In genomic region chr6:117469791-117470190, GRCh38 we compare ENCODE assay signal across 32 cellular contexts. TPM values are rescaled to one million over a fixed set of nuclear protein-coding genes. Genes with fewer than 3 reads are reported as not detected.
"Had no signal": no experiment of that assay in that cellular context is flagged by ENCODE, and none has a peak within 500 bp of the region (broad histone marks: within the 10 kb centered on the region; RNA-seq: fewer than 3 reads in every experiment).

No MANE protein-coding gene starts in this region.

- DNase-seq: activated CD4-positive, alpha-beta memory T cell treated with anti-CD3 and anti-CD28 coated beads for 36 hours; activated CD4-positive, alpha-beta T cell treated with anti-CD3 and anti-CD28 coated beads for 36 hours; activated CD4-positive, alpha-beta T cell treated with anti-CD3 and anti-CD28 coated beads, Interleukin-2, amount 10 ng/mL, durations not matched to agents 24 days and 14 days; activated CD4-positive, CD25-positive, alpha-beta regulatory T cell; activated CD4-positive, CD25-positive, alpha-beta regulatory T cell treated with anti-CD3 and anti-CD28 coated beads, Interleukin-2, amount 50 U/mL, for 72 hours; activated CD8-positive, alpha-beta memory T cell treated with anti-CD3 and anti-CD28 coated beads, Interleukin-2, amount 10 ng/mL, durations not matched to agents 7 days and 5 days; activated CD8-positive, alpha-beta memory T cell treated with anti-CD3 and anti-CD28 coated beads, Interleukin-2, amount 50 U/mL, for 4 hours; activated effector memory CD4-positive, alpha-beta T cell treated with anti-CD3 and anti-CD28 coated beads, Interleukin-2, amount 50 U/mL, for 16 hours; activated naive CD4-positive, alpha-beta T cell treated with anti-CD3 and anti-CD28 coated beads for 36 hours; activated naive CD8-positive, alpha-beta T cell treated with anti-CD3 and anti-CD28 coated beads for 36 hours; activated T-cell treated with anti-CD3 and anti-CD28 coated beads, Interleukin-2, amount 50 U/mL, for 1 hour; activated T-cell treated with anti-CD3 and anti-CD28 coated beads, Interleukin-2, amount 50 U/mL, for 48 hours; amniotic stem cell; anterior cingulate cortex; brain microvascular endothelial cell; dorsolateral prefrontal cortex; effector memory CD4-positive, alpha-beta T cell; erythroblast; foreskin keratinocyte; gastrocnemius medialis had no signal

- H3K27me3 ChIP-seq: brain microvascular endothelial cell, dorsolateral prefrontal cortex, esophagus muscularis mucosa, foreskin keratinocyte, gastrocnemius medialis had no signal

- H3K9me3 ChIP-seq: esophagus muscularis mucosa, gastrocnemius medialis had no signal

- H3K4me1 ChIP-seq: esophagus muscularis mucosa, gastrocnemius medialis had no signal

- H3K36me3 ChIP-seq: brain microvascular endothelial cell, esophagus muscularis mucosa, gastrocnemius medialis had no signal

- H3K27ac ChIP-seq: brain microvascular endothelial cell, coronary artery, dorsolateral prefrontal cortex, esophagus muscularis mucosa, foreskin keratinocyte, gastrocnemius medialis had no signal

- H3K9me3 Mint-ChIP-seq: activated CD4-positive, alpha-beta memory T cell treated with anti-CD3 and anti-CD28 coated beads for 36 hours; activated naive CD4-positive, alpha-beta T cell treated with anti-CD3 and anti-CD28 coated beads for 36 hours; activated naive CD4-positive, alpha-beta T cell treated with anti-CD3 and anti-CD28 coated beads, Interleukin-2, amount 50 U/mL, for 24 hours; activated naive CD8-positive, alpha-beta T cell treated with anti-CD3 and anti-CD28 coated beads for 36 hours; activated T-helper 1 cell treated with anti-CD3 and anti-CD28 coated beads, Interleukin-12 subunit alpha, Interleukin-12 subunit beta, Interleukin-2, Interleukin-4 antibody, amounts not matched to agents 30 ng/mL and 10 ng/mL and 1 ng/mL, durations not matched to agents 14 hours and 24 hours and 36 hours; activated T-helper 2 cell treated with anti-CD3 and anti-CD28 coated beads, Interferon-gamma antibody, Interleukin-2, Interleukin-4, amounts not matched to agents 10 μg/mL and 5 μg/mL and 100 μg/mL, durations not matched to agents 14 hours and 24 hours and 36 hours; central memory CD8-positive, alpha-beta T cell; dendritic cell treated with granulocyte-macrophage colony-stimulating factor and Interleukin-4, amounts not matched to agents 40 ng/mL and 50 ng/mL, for 4 days had no signal

- H3K4me3 Mint-ChIP-seq: activated CD4-positive, alpha-beta memory T cell treated with anti-CD3 and anti-CD28 coated beads for 36 hours; activated CD4-positive, alpha-beta T cell treated with anti-CD3 and anti-CD28 coated beads for 36 hours; activated CD4-positive, alpha-beta T cell treated with anti-CD3 and anti-CD28 coated beads, Interleukin-2, amount 10 ng/mL, durations not matched to agents 24 days and 14 days; activated CD8-positive, alpha-beta memory T cell treated with anti-CD3 and anti-CD28 coated beads, Interleukin-2, amount 10 ng/mL, durations not matched to agents 7 days and 5 days; activated CD8-positive, alpha-beta T cell treated with anti-CD3 and anti-CD28 coated beads, Interleukin-2, amount 10 ng/mL, durations not matched to agents 7 days and 5 days; activated naive CD4-positive, alpha-beta T cell treated with anti-CD3 and anti-CD28 coated beads for 36 hours; activated naive CD4-positive, alpha-beta T cell treated with anti-CD3 and anti-CD28 coated beads, Interleukin-2, amount 50 U/mL, for 24 hours; activated naive CD8-positive, alpha-beta T cell treated with anti-CD3 and anti-CD28 coated beads for 36 hours; activated T-helper 1 cell treated with anti-CD3 and anti-CD28 coated beads, Interleukin-12 subunit alpha, Interleukin-12 subunit beta, Interleukin-2, Interleukin-4 antibody, amounts not matched to agents 30 ng/mL and 10 ng/mL and 1 ng/mL, durations not matched to agents 14 hours and 24 hours and 36 hours; central memory CD8-positive, alpha-beta T cell; dendritic cell treated with granulocyte-macrophage colony-stimulating factor and Interleukin-4, amounts not matched to agents 40 ng/mL and 50 ng/mL, for 4 days had no signal

- H3K27ac Mint-ChIP-seq: activated CD4-positive, alpha-beta memory T cell treated with anti-CD3 and anti-CD28 coated beads for 36 hours; activated CD4-positive, alpha-beta T cell treated with anti-CD3 and anti-CD28 coated beads for 36 hours; activated CD4-positive, alpha-beta T cell treated with anti-CD3 and anti-CD28 coated beads, Interleukin-2, amount 10 ng/mL, durations not matched to agents 24 days and 14 days; activated CD8-positive, alpha-beta memory T cell treated with anti-CD3 and anti-CD28 coated beads, Interleukin-2, amount 10 ng/mL, durations not matched to agents 7 days and 5 days; activated CD8-positive, alpha-beta T cell treated with anti-CD3 and anti-CD28 coated beads, Interleukin-2, amount 10 ng/mL, durations not matched to agents 7 days and 5 days; activated naive CD4-positive, alpha-beta T cell treated with anti-CD3 and anti-CD28 coated beads for 36 hours; activated naive CD4-positive, alpha-beta T cell treated with anti-CD3 and anti-CD28 coated beads, Interleukin-2, amount 50 U/mL, for 24 hours; activated naive CD8-positive, alpha-beta T cell treated with anti-CD3 and anti-CD28 coated beads for 36 hours; activated T-helper 1 cell treated with anti-CD3 and anti-CD28 coated beads, Interleukin-12 subunit alpha, Interleukin-12 subunit beta, Interleukin-2, Interleukin-4 antibody, amounts not matched to agents 30 ng/mL and 10 ng/mL and 1 ng/mL, durations not matched to agents 14 hours and 24 hours and 36 hours; activated T-helper 2 cell treated with anti-CD3 and anti-CD28 coated beads, Interferon-gamma antibody, Interleukin-2, Interleukin-4, amounts not matched to agents 10 μg/mL and 5 μg/mL and 100 μg/mL, durations not matched to agents 14 hours and 24 hours and 36 hours; dendritic cell treated with granulocyte-macrophage colony-stimulating factor and Interleukin-4, amounts not matched to agents 40 ng/mL and 50 ng/mL, for 4 days had no signal

- ATAC-seq: activated CD4-positive, alpha-beta T cell treated with anti-CD3 and anti-CD28 coated beads for 36 hours; activated CD8-positive, alpha-beta memory T cell treated with anti-CD3 and anti-CD28 coated beads, Interleukin-2, amount 10 ng/mL, durations not matched to agents 7 days and 5 days; activated CD8-positive, alpha-beta T cell treated with anti-CD3 and anti-CD28 coated beads, Interleukin-2, amount 10 ng/mL, durations not matched to agents 7 days and 5 days; foreskin keratinocyte; gastrocnemius medialis had no signal

- H3K36me3 Mint-ChIP-seq: activated CD4-positive, alpha-beta memory T cell treated with anti-CD3 and anti-CD28 coated beads for 36 hours; activated naive CD4-positive, alpha-beta T cell treated with anti-CD3 and anti-CD28 coated beads, Interleukin-2, amount 50 U/mL, for 24 hours; activated naive CD8-positive, alpha-beta T cell treated with anti-CD3 and anti-CD28 coated beads for 36 hours had no signal

- H3K4me3 ChIP-seq: coronary artery, dorsolateral prefrontal cortex, esophagus muscularis mucosa, gastrocnemius medialis had no signal

RNA-seq across cellular contexts. Expression of gene ROS1, which starts 44.0 kb away (rescaled TPM):
- total RNA-seq: activated CD4-positive, alpha-beta memory T cell treated with anti-CD3 and anti-CD28 coated beads for 36 hours; activated CD4-positive, alpha-beta T cell treated with anti-CD3 and anti-CD28 coated beads for 36 hours; activated CD4-positive, alpha-beta T cell treated with anti-CD3 and anti-CD28 coated beads, Interleukin-2, amount 10 ng/mL, durations not matched to agents 24 days and 14 days; activated CD8-positive, alpha-beta memory T cell treated with anti-CD3 and anti-CD28 coated beads for 36 hours; activated CD8-positive, alpha-beta memory T cell treated with anti-CD3 and anti-CD28 coated beads, Interleukin-2, amount 10 ng/mL, durations not matched to agents 7 days and 5 days; activated CD8-positive, alpha-beta T cell treated with anti-CD3 and anti-CD28 coated beads, Interleukin-2, amount 10 ng/mL, durations not matched to agents 7 days and 5 days; activated naive CD4-positive, alpha-beta T cell treated with anti-CD3 and anti-CD28 coated beads for 36 hours; activated naive CD8-positive, alpha-beta T cell treated with anti-CD3 and anti-CD28 coated beads for 36 hours; activated T-helper 1 cell treated with anti-CD3 and anti-CD28 coated beads, Interleukin-12 subunit alpha, Interleukin-12 subunit beta, Interleukin-2, Interleukin-4 antibody, amounts not matched to agents 30 ng/mL and 10 ng/mL and 1 ng/mL, durations not matched to agents 14 hours and 24 hours and 36 hours; activated T-helper 2 cell treated with anti-CD3 and anti-CD28 coated beads, Interferon-gamma antibody, Interleukin-2, Interleukin-4, amounts not matched to agents 10 μg/mL and 5 μg/mL and 100 μg/mL, durations not matched to agents 14 hours and 24 hours and 36 hours; astrocyte; cerebellum; foreskin keratinocyte; gastrocnemius medialis; T-helper 1 cell treated with Interleukin-12 subunit alpha and Interleukin-12 subunit beta and Interleukin-4 antibody, amounts not matched to agents 30 ng/mL and 1 ng/mL, for 36 hours had no signal
